Comparison of ENCODE assay signal across 11 cellular contexts in the genomic region with DNA sequence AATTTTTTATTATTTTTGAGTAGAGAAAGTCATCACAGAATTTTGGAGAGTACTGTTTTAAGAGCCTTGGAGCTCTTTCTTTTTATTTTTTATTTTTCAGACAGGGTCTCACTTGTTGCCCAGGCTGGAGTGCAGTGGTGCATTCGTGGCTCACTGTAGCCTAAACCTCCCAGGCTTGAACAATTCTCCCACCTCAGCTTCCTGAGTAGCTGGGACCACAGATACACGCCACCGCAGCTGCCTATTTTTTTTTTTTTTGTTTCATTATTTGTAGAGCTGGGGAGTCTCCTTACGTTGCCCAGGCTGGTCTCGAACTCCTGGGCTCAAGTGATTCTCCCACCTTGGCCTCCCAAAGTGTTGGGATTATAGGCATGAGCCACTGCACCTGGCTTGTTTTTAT. TPM values are rescaled to one million over a fixed set of nuclear protein-coding genes. Genes with fewer than 3 reads are reported as not detected.
"Had no signal": no experiment of that assay in that cellular context is flagged by ENCODE, and none has a peak within 500 bp of the region (broad histone marks: within the 10 kb centered on the region; RNA-seq: fewer than 3 reads in every experiment).

No MANE protein-coding gene starts in this region.

- H3K9me3 Mint-ChIP-seq: GM23338, H9, IgD-negative memory B cell had no signal

- H3K4me3 ChIP-seq: GM23338, K562 had no signal

- H3K36me3 Mint-ChIP-seq: IgD-negative memory B cell had no signal

- H3K4me1 Mint-ChIP-seq: GM23338, H9, IgD-negative memory B cell had no signal

- H3K4me3 Mint-ChIP-seq: GM23338, H9, IgD-negative memory B cell had no signal

- ATAC-seq: GM23338, K562 had no signal

- DNase-seq: H9, HCEC 1CT, Kasumi-1, KG1 had no signal

- H3K27ac Mint-ChIP-seq: GM23338, H9, IgD-negative memory B cell had no signal

- FAIRE-seq: H1, H54, HepG2 had no signal

RNA-seq across cellular contexts. Expression of gene CPA4, which starts 10.6 kb away (rescaled TPM):
- total RNA-seq: GM23338, H1, H9, HT-29, K562 had no signal
- polyA plus RNA-seq: GM23338, IgD-negative memory B cell, K562 had no signal

RNA-seq across cellular contexts. Expression of gene CPA2, which starts 36.9 kb away (rescaled TPM):
- total RNA-seq: GM23338, H1, H9, HepG2, HT-29 had no signal
- polyA plus RNA-seq: GM23338, HepG2, IgD-negative memory B cell had no signal

RNA-seq across cellular contexts. Expression of gene CPA5, which starts 41.1 kb away (rescaled TPM):
- total RNA-seq: GM23338, H1, H9, HepG2, HT-29 had no signal
- polyA plus RNA-seq: GM23338, IgD-negative memory B cell had no signal
